In genomic region chr3:141368925-141369794, GRCh38 we compare ENCODE assay signal across 1 cellular context.
TF ChIP-seq lines count a peak whose summit lies in the region.

No MANE protein-coding gene starts in this region.

TF ChIP-seq in H1, 55 proteins besides CTCF, POLR2A, EP300 and RAD21:
- TF ChIP-seq FOSL1 (IDR thresholded peaks at IDR 0.05; ENCODE audit: insufficient read depth, low read depth, low read length) (no peak), PHF8 (conservative IDR thresholded peaks at IDR 0.05; ENCODE audit: low read depth, low read length) (no peak), CREB1 (IDR thresholded peaks at IDR 0.05) (no peak), SP2 (IDR thresholded peaks at IDR 0.05; ENCODE audit: low read length) (no peak), HDAC6 (IDR thresholded peaks at IDR 0.05; ENCODE audit: low read depth, low read length) (no peak), ZNF274 (IDR thresholded peaks at IDR 0.05; ENCODE audit: borderline replicate concordance, extremely low read depth, low read length) (no peak), JUND (IDR thresholded peaks at IDR 0.05; ENCODE audit: low read length) (no peak), HDAC2 (IDR thresholded peaks at IDR 0.05; ENCODE audit: borderline replicate concordance in 1 of 2, low read depth in 2 of 2, low read length in 2 of 2) (no peak), EZH2 (IDR thresholded peaks at IDR 0.05; ENCODE audit: low read depth, low read length, severe bottlenecking) (no peak), BACH1 (IDR thresholded peaks at IDR 0.05; ENCODE audit: low read length) (no peak), SIRT6 (IDR thresholded peaks at IDR 0.05; ENCODE audit: low read length) (no peak), SP4 (IDR thresholded peaks at IDR 0.05; ENCODE audit: low read length) (no peak), SUZ12 (IDR thresholded peaks at IDR 0.05; ENCODE audit: low read length) (no peak), CBX5 (IDR thresholded peaks at IDR 0.05; ENCODE audit: low read depth, low read length) (no peak), TEAD4 (IDR thresholded peaks at IDR 0.05; ENCODE audit: low read depth, low read length) (no peak), CHD1 (IDR thresholded peaks at IDR 0.05; ENCODE audit: low read depth, low read length) (no peak)
